In genomic region chr2:172833898-172834297, GRCh38 we compare ENCODE assay signal across 21 cellular contexts.
DNase-seq lines count a peak whose midpoint lies in the region; ATAC-seq and TF ChIP-seq lines count a peak whose summit lies in the region.
"Had no signal": no experiment of that assay in that cellular context is flagged by ENCODE, and none has a peak within 500 bp of the region (broad histone marks: within the 10 kb centered on the region; RNA-seq: fewer than 3 reads in every experiment).

No MANE protein-coding gene starts in this region.

- TF ChIP-seq CTCF in fibroblast of pulmonary artery (IDR thresholded peaks at IDR 0.05; ENCODE audit: low read length, missing control alignments) (no peak), omental fat pad (IDR thresholded peaks at IDR 0.05) (no peak)

- no peak overlapping the region for H3K4me3 ChIP-seq in fibroblast of pulmonary artery (replicated peaks; ENCODE audit: low read depth, low read length)
- H3K4me3 ChIP-seq: thyroid gland had no signal

- DNase-seq in GM03348 (ENCODE audit: low spot score) (peak; percentile 6), amniotic epithelial cell (ENCODE audit: low read depth) (peak; percentile 44), fibroblast of pulmonary artery (ENCODE audit: low read depth) (peak; percentile 94), omental fat pad (ENCODE audit: low spot score) (no peak), OCI-M1 (lab: John Stamatoyannopoulos, UW) (no peak), NCI-H2227 treated with DMSO at 0.1 percent for 48 hours (lab: John Stamatoyannopoulos, UW) (no peak)
- DNase-seq: activated CD4-positive, alpha-beta memory T cell treated with anti-CD3 and anti-CD28 coated beads, Interleukin-2, amount 10 ng/mL, durations not matched to agents 7 days and 5 days; Calu3; effector CD8-positive, alpha-beta T cell; mesendoderm; NCI-H2081 treated with DMSO at 0.1 percent for 48 hours; NCI-H446; occipital lobe; PC-3; stimulated activated CD4-positive, alpha-beta T cell treated with anti-CD3 and anti-CD28 coated beads, Interleukin-4, amount 100 ng/mL, for 24 hours; stimulated activated naive CD4-positive, alpha-beta T cell; thyroid gland had no signal

- ATAC-seq in omental fat pad (ENCODE audit: low FRiP score) (peak; percentile 43), HG03571 (IDR thresholded peaks at IDR 0.05; ENCODE audit: unreplicated experiment) (no peak), HG03520 (IDR thresholded peaks at IDR 0.05; ENCODE audit: unreplicated experiment) (no peak)
- ATAC-seq: activated CD4-positive, CD25-positive, alpha-beta regulatory T cell treated with anti-CD3 and anti-CD28 coated beads, Interleukin-2, amount 50 U/mL, for 24 hours; HCT116; PC-3 had no signal

Comparison
In these comparisons a context has a peak if more than half of its experiments do, and no peak if none do; other contexts are left out.
1. DNase-seq: peak in GM03348 (single experiment), amniotic epithelial cell (single experiment) and fibroblast of pulmonary artery (single experiment); none in omental fat pad (single experiment), OCI-M1 (single experiment) and NCI-H2227 treated with DMSO at 0.1 percent for 48 hours (single experiment).